Comparison of ENCODE assay signal across 27 cellular contexts in genomic region chr20:19129306-19129705, GRCh38.
"Had no signal": no experiment of that assay in that cellular context is flagged by ENCODE, and none has a peak within 500 bp of the region (broad histone marks: within the 10 kb centered on the region; RNA-seq: fewer than 3 reads in every experiment).

No MANE protein-coding gene starts in this region.

- H3K4me3 ChIP-seq: ascending aorta, cardiac muscle cell, K562, SJCRH30, SK-N-MC had no signal

- H3K27me3 Mint-ChIP-seq: activated CD4-positive, alpha-beta memory T cell treated with anti-CD3 and anti-CD28 coated beads, Interleukin-2, amount 10 ng/mL, durations not matched to agents 7 days and 5 days; activated CD4-positive, alpha-beta T cell treated with anti-CD3 and anti-CD28 coated beads for 36 hours; activated CD8-positive, alpha-beta memory T cell treated with anti-CD3 and anti-CD28 coated beads, Interleukin-2, amount 10 ng/mL, durations not matched to agents 7 days and 5 days; activated naive CD8-positive, alpha-beta T cell treated with anti-CD3 and anti-CD28 coated beads, Interleukin-2, amount 10 ng/mL, durations not matched to agents 7 days and 5 days; activated T-helper 17 cell treated with anti-CD3 and anti-CD28 coated beads, Interleukin-2, amount 50 U/mL, for 72 hours; central memory CD8-positive, alpha-beta T cell had no signal

- ATAC-seq: activated CD4-positive, alpha-beta T cell treated with anti-CD3 and anti-CD28 coated beads for 36 hours; activated CD4-positive, CD25-positive, alpha-beta regulatory T cell treated with anti-CD3 and anti-CD28 coated beads, Interleukin-2, amount 50 U/mL, for 24 hours; activated CD8-positive, alpha-beta memory T cell treated with anti-CD3 and anti-CD28 coated beads, Interleukin-2, amount 10 ng/mL, durations not matched to agents 7 days and 5 days; activated T-helper 17 cell treated with anti-CD3 and anti-CD28 coated beads, Interleukin-2, amount 50 U/mL, for 72 hours; K562; Panc1; WTC11 had no signal

- H3K9me3 Mint-ChIP-seq: activated CD4-positive, alpha-beta memory T cell treated with anti-CD3 and anti-CD28 coated beads, Interleukin-2, amount 10 ng/mL, durations not matched to agents 7 days and 5 days; activated naive CD8-positive, alpha-beta T cell treated with anti-CD3 and anti-CD28 coated beads, Interleukin-2, amount 10 ng/mL, durations not matched to agents 7 days and 5 days; activated T-helper 17 cell treated with anti-CD3 and anti-CD28 coated beads, Interleukin-2, amount 50 U/mL, for 72 hours; central memory CD8-positive, alpha-beta T cell; T-helper 1 cell treated with Interleukin-12 subunit alpha and Interleukin-12 subunit beta and Interleukin-4 antibody, amounts not matched to agents 30 μg/mL and 1 μg/mL, for 36 hours had no signal

- H3K27ac Mint-ChIP-seq: activated CD4-positive, alpha-beta memory T cell treated with anti-CD3 and anti-CD28 coated beads, Interleukin-2, amount 10 ng/mL, durations not matched to agents 7 days and 5 days; activated CD4-positive, alpha-beta T cell treated with anti-CD3 and anti-CD28 coated beads for 36 hours; activated CD8-positive, alpha-beta memory T cell treated with anti-CD3 and anti-CD28 coated beads, Interleukin-2, amount 10 ng/mL, durations not matched to agents 7 days and 5 days; activated naive CD4-positive, alpha-beta T cell treated with anti-CD3 and anti-CD28 coated beads, Interleukin-2, amount 50 U/mL, for 24 hours; activated naive CD8-positive, alpha-beta T cell treated with anti-CD3 and anti-CD28 coated beads, Interleukin-2, amount 10 ng/mL, durations not matched to agents 7 days and 5 days; activated T-helper 17 cell treated with anti-CD3 and anti-CD28 coated beads, Interleukin-2, amount 50 U/mL, for 72 hours; T-helper 1 cell treated with Interleukin-12 subunit alpha and Interleukin-12 subunit beta and Interleukin-4 antibody, amounts not matched to agents 30 μg/mL and 1 μg/mL, for 36 hours; T-helper 2 cell treated with Interferon-gamma antibody and Interleukin-4, amounts not matched to agents 5 μg/mL and 100 μg/mL, for 36 hours; WTC11 had no signal

- H3K27ac ChIP-seq: ascending aorta, cardiac muscle cell, SJCRH30, SK-N-MC had no signal

- DNase-seq: activated CD4-positive, alpha-beta memory T cell treated with anti-CD3 and anti-CD28 coated beads, Interleukin-2, amount 10 ng/mL, durations not matched to agents 7 days and 5 days; activated CD4-positive, alpha-beta T cell treated with anti-CD3 and anti-CD28 coated beads for 36 hours; activated CD8-positive, alpha-beta memory T cell treated with anti-CD3 and anti-CD28 coated beads for 24 hours; activated CD8-positive, alpha-beta memory T cell treated with anti-CD3 and anti-CD28 coated beads, Interleukin-2, amount 10 ng/mL, durations not matched to agents 7 days and 5 days; activated CD8-positive, alpha-beta memory T cell treated with anti-CD3 and anti-CD28 coated beads, Interleukin-2, amount 50 U/mL, for 48 hours; activated effector memory CD4-positive, alpha-beta T cell treated with anti-CD3 and anti-CD28 coated beads, Interleukin-2, amount 50 U/mL, for 16 hours; activated naive CD4-positive, alpha-beta T cell treated with Interleukin-2 at 50 U/mL for 16 hours; activated naive CD8-positive, alpha-beta T cell treated with anti-CD3 and anti-CD28 coated beads, Interleukin-2, amount 10 ng/mL, durations not matched to agents 7 days and 5 days; activated T-cell treated with anti-CD3 and anti-CD28 coated beads, Interleukin-2, amount 50 U/mL, for 48 hours; NCI-H1092 treated with DMSO at 0.1 percent for 48 hours; NCI-H146; NCI-H2107; NCI-H526; SHP77; SJCRH30 had no signal

- H3K4me3 Mint-ChIP-seq: activated CD4-positive, alpha-beta memory T cell treated with anti-CD3 and anti-CD28 coated beads, Interleukin-2, amount 10 ng/mL, durations not matched to agents 7 days and 5 days; activated CD4-positive, alpha-beta T cell treated with anti-CD3 and anti-CD28 coated beads for 36 hours; activated CD8-positive, alpha-beta memory T cell treated with anti-CD3 and anti-CD28 coated beads, Interleukin-2, amount 10 ng/mL, durations not matched to agents 7 days and 5 days; activated naive CD4-positive, alpha-beta T cell treated with anti-CD3 and anti-CD28 coated beads, Interleukin-2, amount 50 U/mL, for 24 hours; activated naive CD8-positive, alpha-beta T cell treated with anti-CD3 and anti-CD28 coated beads, Interleukin-2, amount 10 ng/mL, durations not matched to agents 7 days and 5 days; activated T-helper 17 cell treated with anti-CD3 and anti-CD28 coated beads, Interleukin-2, amount 50 U/mL, for 72 hours; central memory CD8-positive, alpha-beta T cell; T-helper 1 cell treated with Interleukin-12 subunit alpha and Interleukin-12 subunit beta and Interleukin-4 antibody, amounts not matched to agents 30 μg/mL and 1 μg/mL, for 36 hours; T-helper 2 cell treated with Interferon-gamma antibody and Interleukin-4, amounts not matched to agents 5 μg/mL and 100 μg/mL, for 36 hours; WTC11 had no signal

- H3K36me3 ChIP-seq: ascending aorta, cardiac muscle cell, SJCRH30 had no signal

- H3K36me3 Mint-ChIP-seq: activated CD8-positive, alpha-beta memory T cell treated with anti-CD3 and anti-CD28 coated beads, Interleukin-2, amount 10 ng/mL, durations not matched to agents 7 days and 5 days; activated naive CD4-positive, alpha-beta T cell treated with anti-CD3 and anti-CD28 coated beads, Interleukin-2, amount 50 U/mL, for 24 hours; activated naive CD8-positive, alpha-beta T cell treated with anti-CD3 and anti-CD28 coated beads, Interleukin-2, amount 10 ng/mL, durations not matched to agents 7 days and 5 days had no signal

- H3K9me3 ChIP-seq: ascending aorta, SJCRH30 had no signal

- H3K4me1 Mint-ChIP-seq: activated CD4-positive, alpha-beta memory T cell treated with anti-CD3 and anti-CD28 coated beads, Interleukin-2, amount 10 ng/mL, durations not matched to agents 7 days and 5 days; activated CD4-positive, alpha-beta T cell treated with anti-CD3 and anti-CD28 coated beads for 36 hours; activated CD8-positive, alpha-beta memory T cell treated with anti-CD3 and anti-CD28 coated beads, Interleukin-2, amount 10 ng/mL, durations not matched to agents 7 days and 5 days; activated naive CD4-positive, alpha-beta T cell treated with anti-CD3 and anti-CD28 coated beads, Interleukin-2, amount 50 U/mL, for 24 hours; activated naive CD8-positive, alpha-beta T cell treated with anti-CD3 and anti-CD28 coated beads, Interleukin-2, amount 10 ng/mL, durations not matched to agents 7 days and 5 days; activated T-helper 17 cell treated with anti-CD3 and anti-CD28 coated beads, Interleukin-2, amount 50 U/mL, for 72 hours; central memory CD8-positive, alpha-beta T cell; WTC11 had no signal

- H3K4me1 ChIP-seq: ascending aorta, SJCRH30 had no signal

- H3K27me3 ChIP-seq: ascending aorta, cardiac muscle cell, SJCRH30 had no signal
